25 cellular contexts compared by ENCODE assay signal in the genomic region with DNA sequence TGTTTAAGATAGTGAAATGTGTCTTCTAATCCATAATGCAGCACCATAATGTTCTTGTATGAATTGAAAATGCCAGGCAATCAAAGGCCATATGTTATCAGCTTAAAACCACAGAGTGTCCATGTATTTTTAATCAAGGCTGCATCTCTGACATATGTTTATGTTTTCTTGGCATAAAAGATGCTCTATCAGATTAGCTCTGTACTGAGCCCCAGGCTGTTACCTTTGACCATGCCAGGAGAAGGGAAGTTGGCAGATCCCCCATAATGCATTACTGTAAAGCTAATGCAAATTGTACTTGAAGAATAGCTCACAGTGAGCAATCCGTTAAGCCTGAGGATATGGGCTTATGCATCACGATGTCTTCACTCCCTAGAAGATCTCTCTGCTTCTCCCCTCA.
"Had no signal": no experiment of that assay in that cellular context is flagged by ENCODE, and none has a peak within 500 bp of the region (broad histone marks: within the 10 kb centered on the region; RNA-seq: fewer than 3 reads in every experiment).

No MANE protein-coding gene starts in this region.

- ATAC-seq: left colon; left lung; lower lobe of right lung; naive thymus-derived CD8-positive, alpha-beta T cell; pancreas; right cardiac atrium; sciatic nerve; stimulated activated naive B cell treated with anti-CD40 and anti-IgM and Interleukin-4, amounts not matched to agents 10 μg/mL and 1 μg/mL and 100 μg/mL, for 72 hours; stimulated activated naive CD8-positive, alpha-beta T cell treated with anti-CD3 and anti-CD28 coated beads, Interleukin-15, Interleukin-2, amounts not matched to agents 100 U/mL and 50 U/mL, for 24 hours had no signal

- DNase-seq: immature natural killer cell; kidney; left colon; left lung; lower lobe of right lung; mammary epithelial cell; mesenchymal stem cell; naive thymus-derived CD8-positive, alpha-beta T cell; nucleus accumbens; pancreas; posterior cingulate gyrus; retina; right cardiac atrium; stimulated activated CD4-positive, alpha-beta T cell treated with anti-CD3 and anti-CD28 coated beads, Interleukin-12 subunit alpha, Interleukin-12 subunit beta, amount 100 ng/mL, for 4 hours; stimulated activated CD4-positive, alpha-beta T cell treated with anti-CD3 and anti-CD28 coated beads, Interleukin-15, amount 100 ng/mL, for 24 hours; stimulated activated CD4-positive, alpha-beta T cell treated with anti-CD3 and anti-CD28 coated beads, Interleukin-2, amount 100 ng/mL, for 24 hours; stimulated activated CD4-positive, alpha-beta T cell treated with anti-CD3 and anti-CD28 coated beads, Interleukin-4, amount 100 ng/mL, for 1 hour; stimulated activated naive B cell treated with anti-CD40 and anti-IgM and Interleukin-4, amounts not matched to agents 10 μg/mL and 1 μg/mL and 100 μg/mL, for 72 hours; stimulated activated naive CD8-positive, alpha-beta T cell treated with anti-CD3 and anti-CD28 coated beads, Interleukin-15, Interleukin-2, amounts not matched to agents 100 U/mL and 50 U/mL, for 24 hours; stomach; testis; thyroid gland; transverse colon; upper lobe of left lung had no signal
